1 cellular context compared by ENCODE assay signal in genomic region chr6:167659016-167659415, GRCh38.
TF ChIP-seq lines count a peak whose summit lies in the region.

No MANE protein-coding gene starts in this region.

TF ChIP-seq in HepG2, 621 proteins besides CTCF, POLR2A, EP300 and RAD21 (continued from another document):
- TF ChIP-seq GMEB1 (CRISPR knock-in tag; IDR thresholded peaks at IDR 0.05; ENCODE audit: borderline replicate concordance) = no peak
- TF ChIP-seq ZNF263 (CRISPR knock-in tag; IDR thresholded peaks at IDR 0.05) = no peak
- TF ChIP-seq HES4 (CRISPR knock-in tag; IDR thresholded peaks at IDR 0.05; ENCODE audit: borderline replicate concordance) = 0 out of 2 replicates have a peak, but pooled peaks have one; percentile 27
- TF ChIP-seq CCDC6 (CRISPR knock-in tag; IDR thresholded peaks at IDR 0.05) = no peak
- TF ChIP-seq MTERF4 (CRISPR knock-in tag; IDR thresholded peaks at IDR 0.05) = 0 out of 2 replicates have a peak, but pooled peaks have one; percentile 30
- no peak for TF ChIP-seq GPBP1L1 (CRISPR knock-in tag; IDR thresholded peaks at IDR 0.05)
- TF ChIP-seq ZNF646 (CRISPR knock-in tag; IDR thresholded peaks at IDR 0.05) = peak; percentile 39; the same call in 1 of the 2 replicates
- TF ChIP-seq RBFOX2 (IDR thresholded peaks at IDR 0.05; ENCODE audit: low read depth, low read length) = no peak
- no peak for TF ChIP-seq KDM3A (CRISPR knock-in tag; IDR thresholded peaks at IDR 0.05; ENCODE audit: low read depth)
- TF ChIP-seq ZNF382 (CRISPR knock-in tag; IDR thresholded peaks at IDR 0.05; ENCODE audit: borderline replicate concordance) = no peak
